In the genomic region with DNA sequence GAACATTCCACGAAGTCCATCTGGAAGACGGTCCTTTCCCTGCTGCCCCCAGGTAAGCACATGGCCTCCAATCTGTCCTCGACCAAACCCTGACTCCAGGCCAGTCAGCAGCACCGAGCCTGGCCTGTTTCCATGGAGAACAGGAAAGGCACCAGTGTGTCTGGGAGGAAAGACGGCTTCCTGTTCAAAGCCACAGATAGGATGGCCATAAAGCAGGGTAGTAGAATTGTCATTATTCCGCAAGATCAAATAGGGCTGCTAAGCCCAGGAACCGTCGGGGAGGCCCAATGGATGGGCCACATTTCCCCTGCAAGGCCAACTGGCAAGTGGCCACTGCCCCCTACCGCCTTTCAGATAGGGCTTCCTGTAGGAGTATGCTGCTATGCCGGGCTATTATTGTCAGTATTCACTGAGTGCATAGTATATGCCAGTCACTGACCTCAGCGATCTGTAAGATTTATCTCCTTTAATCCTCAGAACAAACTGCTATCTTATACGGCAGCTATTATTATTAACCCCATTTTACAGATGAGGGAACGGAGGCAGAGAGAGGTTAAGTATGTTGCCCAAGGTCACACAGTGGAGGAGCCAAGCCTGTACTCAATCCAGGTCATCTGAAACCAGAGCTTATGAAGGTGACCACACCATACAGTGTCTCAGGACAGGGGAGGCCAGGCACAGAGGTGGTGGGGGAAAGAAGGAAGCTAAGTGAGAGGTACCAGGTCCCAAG, we compare ENCODE assay signal across 11 cellular contexts. TPM values are rescaled to one million over a fixed set of nuclear protein-coding genes. Genes with fewer than 3 reads are reported as not detected.
DNase-seq lines count a peak whose midpoint lies in the region; ATAC-seq lines count a peak whose summit lies in the region.
"Had no signal": no experiment of that assay in that cellular context is flagged by ENCODE, and none has a peak within 500 bp of the region (broad histone marks: within the 10 kb centered on the region; RNA-seq: fewer than 3 reads in every experiment).

No MANE protein-coding gene starts in this region.

- H3K4me3 Mint-ChIP-seq in stimulated activated naive CD8-positive, alpha-beta T cell treated with anti-CD3 and anti-CD28 coated beads, Interleukin-15, Interleukin-2, amounts not matched to agents 100 ng/mL and 50 ng/mL, for 24 hours: no peak overlapping the region
- H3K4me3 Mint-ChIP-seq: nephron had no signal

- ATAC-seq in stimulated activated naive CD8-positive, alpha-beta T cell treated with anti-CD3 and anti-CD28 coated beads, Interleukin-15, Interleukin-2, amounts not matched to agents 100 U/mL and 50 U/mL, for 24 hours: no peak
- ATAC-seq in HG03565 (IDR thresholded peaks at IDR 0.05; ENCODE audit: unreplicated experiment) (no peak), HG03039 (IDR thresholded peaks at IDR 0.05; ENCODE audit: unreplicated experiment) (no peak)

- no peaks in the 10 kb centered on the region for H3K9me3 Mint-ChIP-seq in stimulated activated naive CD8-positive, alpha-beta T cell treated with anti-CD3 and anti-CD28 coated beads, Interleukin-15, Interleukin-2, amounts not matched to agents 100 ng/mL and 50 ng/mL, for 24 hours

- H3K27ac Mint-ChIP-seq in stimulated activated naive CD8-positive, alpha-beta T cell treated with anti-CD3 and anti-CD28 coated beads, Interleukin-15, Interleukin-2, amounts not matched to agents 100 ng/mL and 50 ng/mL, for 24 hours: peak overlapping the region; percentile 2

- peak overlapping the region; percentile 1 for H3K27ac ChIP-seq in cingulate gyrus (ENCODE audit: low read depth, low read length)

- DNase-seq in stimulated activated naive CD8-positive, alpha-beta T cell treated with anti-CD3 and anti-CD28 coated beads, Interleukin-15, Interleukin-2, amounts not matched to agents 100 U/mL and 50 U/mL, for 24 hours: no peak
- peak; percentile 79 to 97 for DNase-seq in lung microvascular endothelial cell (ENCODE audit: low read depth in 2 of 2)
- no peak for DNase-seq in G401 (ENCODE audit: low spot score)
- no peak for DNase-seq in T-helper 9 cell
- DNase-seq: NCI-H187 treated with DMSO at 0.1 percent for 48 hours; stimulated activated CD4-positive, alpha-beta T cell treated with anti-CD3 and anti-CD28 coated beads, Interleukin-1b, Interleukin-23, amount 100 ng/mL, for 48 hours had no signal

- H3K4me1 Mint-ChIP-seq in stimulated activated naive CD8-positive, alpha-beta T cell treated with anti-CD3 and anti-CD28 coated beads, Interleukin-15, Interleukin-2, amounts not matched to agents 100 ng/mL and 50 ng/mL, for 24 hours (ENCODE audit: low read depth): peaks cover 35% of the 10 kb centered on the region

- in situ Hi-C loops in G401 (cut with HindIII; ENCODE audit: low sequenced_read_pairs): no loop called here

- H3K36me3 Mint-ChIP-seq in stimulated activated naive CD8-positive, alpha-beta T cell treated with anti-CD3 and anti-CD28 coated beads, Interleukin-15, Interleukin-2, amounts not matched to agents 100 ng/mL and 50 ng/mL, for 24 hours (ENCODE audit: low read depth): no peaks in the 10 kb centered on the region

- peaks cover 3% of the 10 kb centered on the region for H3K27me3 Mint-ChIP-seq in stimulated activated naive CD8-positive, alpha-beta T cell treated with anti-CD3 and anti-CD28 coated beads, Interleukin-15, Interleukin-2, amounts not matched to agents 100 ng/mL and 50 ng/mL, for 24 hours

RNA-seq across cellular contexts. Expression of a gene that starts 23.0 kb away (rescaled TPM):
- total RNA-seq in lung microvascular endothelial cell: 8.5 and 10.9 TPM in 2 replicates
- total RNA-seq in G401 (2014; rRNA removed; shearing (Covaris generic)): 34.8 and 42.4 TPM in 2 replicates

Comparison
In these comparisons a context has a peak if more than half of its experiments do, and no peak if none do; other contexts are left out.
1. DNase-seq: peak in lung microvascular endothelial cell (2 of 2); none in stimulated activated naive CD8-positive, alpha-beta T cell treated with anti-CD3 and anti-CD28 coated beads, Interleukin-15, Interleukin-2, amounts not matched to agents 100 U/mL and 50 U/mL, for 24 hours (single experiment), G401 (single experiment) and T-helper 9 cell (single experiment).